Comparison of ENCODE assay signal across 11 cellular contexts in the genomic region with DNA sequence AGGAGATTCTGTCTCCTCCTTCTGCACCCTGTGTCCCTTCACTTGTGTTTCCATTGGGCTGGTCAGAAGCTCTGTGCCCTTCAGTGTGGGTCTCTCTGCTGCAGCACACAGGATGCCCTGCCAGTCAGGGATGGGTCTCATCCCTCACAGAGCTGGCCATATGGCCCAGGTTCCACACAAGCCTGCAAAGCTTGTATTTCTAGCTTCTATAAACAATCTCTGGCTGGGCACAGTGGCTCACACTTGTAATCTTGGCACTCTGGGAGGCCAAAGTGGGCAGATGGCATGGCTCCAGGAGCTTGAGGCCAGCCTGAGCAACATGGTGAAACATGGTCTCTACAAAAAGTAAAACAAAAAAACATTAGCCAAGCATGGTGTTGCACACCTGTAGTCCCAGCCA. TPM values are rescaled to one million over a fixed set of nuclear protein-coding genes. Genes with fewer than 3 reads are reported as not detected.
A peak's percentile ranks its signal among the peaks of the same experiment; 100 is the strongest.
DNase-seq lines count a peak whose midpoint lies in the region; ATAC-seq and TF ChIP-seq lines count a peak whose summit lies in the region.
"Not testable (repeated sequence)": the region's sequence is repeated elsewhere in the genome, so short reads cannot be mapped to it uniquely, and the experiment has no call there.
"Had no signal": no experiment of that assay in that cellular context is flagged by ENCODE, and none has a peak within 500 bp of the region (broad histone marks: within the 10 kb centered on the region; RNA-seq: fewer than 3 reads in every experiment).

No MANE protein-coding gene starts in this region.

- not testable (repeated sequence) for TF ChIP-seq CTCF in PC-3 (conservative IDR thresholded peaks at IDR 0.05; ENCODE audit: low read depth, low read length); thyroid gland (IDR thresholded peaks at IDR 0.05)

- peak overlapping the region in 8 of 11 experiments; percentile 3 to 47 (median 38); a peak in 12 of 22 replicates for H3K4me2 ChIP-seq in BLaER1 treated with 17β-estradiol and CSF1 and Interleukin-3, amounts not matched to agents 10 nM and 100 nM
- not testable (repeated sequence) for H3K4me2 ChIP-seq in PC-3 (ENCODE audit: low read length)

- H3K4me3 ChIP-seq in BLaER1 treated with 17β-estradiol and CSF1 and Interleukin-3, amounts not matched to agents 10 nM and 100 nM; PC-3 (ENCODE audit: low read length); thyroid gland (replicated peaks in 1 of 3): not testable (repeated sequence)

- H3F3A ChIP-seq in PC-3 (ENCODE audit: low read length, unreplicated experiment) = not testable (repeated sequence)

- H4K20me1 ChIP-seq in BLaER1 treated with 17β-estradiol and CSF1 and Interleukin-3, amounts not matched to agents 10 nM and 100 nM; PC-3 (ENCODE audit: low read length): not testable (repeated sequence)

- not testable (repeated sequence) for H3K27me3 ChIP-seq in BLaER1 treated with 17β-estradiol and CSF1 and Interleukin-3, amounts not matched to agents 10 nM and 100 nM; PC-3 (ENCODE audit: low read length); thyroid gland

- intact Hi-C loops in PC-3 (cut with micrococcal nuclease); left ventricle myocardium superior (cut with micrococcal nuclease); thyroid gland (cut with DNase I): not testable (repeated sequence)

- not testable (repeated sequence) for H3K9me2 ChIP-seq in PC-3 (replicated peaks; ENCODE audit: low read length)

- H3K4me1 ChIP-seq in BLaER1 treated with 17β-estradiol and CSF1 and Interleukin-3, amounts not matched to agents 10 nM and 100 nM = peaks cover 0 to 31% (median 19%) of the 10 kb centered on the region in 10 experiments; a peak in 13 of 20 replicates
- H3K4me1 ChIP-seq in PC-3 (ENCODE audit: insufficient read depth, low read length); thyroid gland: not testable (repeated sequence)

- DNase-seq in NCI-H2171 treated with DMSO at 0.1 percent for 48 hours (lab: John Stamatoyannopoulos, UW) (peak; percentile 36), PC-3 (peak; percentile 27), cerebellar cortex (ENCODE audit: low spot score) (peak; percentile 79), thyroid gland (peak; percentile 87)
- DNase-seq in left ventricle myocardium superior = not testable (repeated sequence)

- ATAC-seq in GM21786 (IDR thresholded peaks at IDR 0.05; ENCODE audit: unreplicated experiment) = peak; percentile 3
- not testable (repeated sequence) for ATAC-seq in PC-3
- ATAC-seq in left ventricle myocardium superior = peak; percentile 58

- not testable (repeated sequence) for H3K27ac ChIP-seq in BLaER1 treated with 17β-estradiol and CSF1 and Interleukin-3, amounts not matched to agents 10 nM and 100 nM; PC-3 (ENCODE audit: low read length); thyroid gland

- not testable (repeated sequence) for H3K9me3 ChIP-seq in BLaER1 treated with 17β-estradiol and CSF1 and Interleukin-3, amounts not matched to agents 10 nM and 100 nM (replicated peaks in 1 of 11); PC-3 (ENCODE audit: low read length); thyroid gland

- H3K79me2 ChIP-seq in PC-3 (ENCODE audit: low read length) = not testable (repeated sequence)

- H3K36me3 ChIP-seq in BLaER1 treated with 17β-estradiol and CSF1 and Interleukin-3, amounts not matched to agents 10 nM and 100 nM; PC-3 (ENCODE audit: low read depth, low read length); thyroid gland: not testable (repeated sequence)

- H2AFZ ChIP-seq in PC-3 (ENCODE audit: low read length) = not testable (repeated sequence)

- TF ChIP-seq POLR2A in thyroid gland (IDR thresholded peaks at IDR 0.05) = not testable (repeated sequence)

- CTCF ChIA-PET in PC-3 (lab: Charles Lee) = interaction anchor here (0.6 to 1.4 kb wide), 2 partner anchors 38 to 131 kb away, joined by 4 to 6 read pairs; no protein-coding TSS in a partner anchor

- POLR2A ChIA-PET in PC-3 (lab: Charles Lee; ENCODE audit: unreplicated experiment) = not testable (repeated sequence)

- not testable (repeated sequence) for H3K9ac ChIP-seq in BLaER1 treated with 17β-estradiol and CSF1 and Interleukin-3, amounts not matched to agents 10 nM and 100 nM; PC-3 (ENCODE audit: low read length)

- not testable (repeated sequence) for BruUV-seq in PC-3 (replicated peaks; lab: Mats Ljungman, UMichigan)

RNA-seq across cellular contexts. Expression of gene EIF5AL1, which starts 7.0 kb away (rescaled TPM):
- 0.51 and 0.75 TPM in 2 replicates for total RNA-seq in PC-3 (2014; rRNA removed)
- 0.12 TPM for total RNA-seq in left ventricle myocardium superior
- total RNA-seq in thyroid gland = under 1 TPM in 2 of 4 donors, not detected in 2; 0.24 to 0.33 TPM

RNA-seq across cellular contexts. Expression of gene SFTPA2, which starts 54.9 kb away (rescaled TPM):
- total RNA-seq in PC-3 (2014; rRNA removed) (not detected in 2 replicates), left ventricle myocardium superior (0.35 TPM), thyroid gland (under 1 TPM in 2 of 4 donors, not detected in 2; 0.27 to 0.29 TPM)
- total RNA-seq: CD4-positive, alpha-beta T cell; H1; HFFc6; HT1080 had no signal

RNA-seq across cellular contexts. Expression of gene ZCCHC24, which starts 59.9 kb away (rescaled TPM):
- total RNA-seq in PC-3 (2014; rRNA removed) (32.9 and 40.7 TPM in 2 replicates), left ventricle myocardium superior (49.0 TPM), thyroid gland (10 to 100 TPM; 25.4 to 48.8 (median 33.3) TPM)
